In genomic region chr1:224183591-224184312, GRCh38 we compare ENCODE assay signal across 1 cellular context.
TF ChIP-seq lines count a peak whose summit lies in the region.

No MANE protein-coding gene starts in this region.

TF ChIP-seq in HEK293, 187 proteins besides CTCF, POLR2A, EP300 and RAD21 (continued from another document and continues in another):
- no peak for TF ChIP-seq ZNF544 (tag by site-specific recombination; IDR thresholded peaks at IDR 0.05)
- TF ChIP-seq YY2 (tag by site-specific recombination; IDR thresholded peaks at IDR 0.05), result peak; percentile 35; the same call in 1 of the 2 replicates
- TF ChIP-seq EGR2 (tag by site-specific recombination; IDR thresholded peaks at IDR 0.05; ENCODE audit: low read depth), result peak; percentile 70
- 0 out of 2 replicates have a peak, but pooled peaks have one; percentile 22 for TF ChIP-seq OVOL3 (tag by site-specific recombination; IDR thresholded peaks at IDR 0.05)
- no peak; the same call in 1 of the 2 replicates for TF ChIP-seq WT1 (tag by site-specific recombination; IDR thresholded peaks at IDR 0.05)
- TF ChIP-seq ZNF239 (tag by site-specific recombination; IDR thresholded peaks at IDR 0.05), result no peak
- peak; percentile 91 for TF ChIP-seq ZNF692 (tag by site-specific recombination; IDR thresholded peaks at IDR 0.05)
- TF ChIP-seq ZNF175 (tag by site-specific recombination; IDR thresholded peaks at IDR 0.05), result no peak
- TF ChIP-seq ZNF19 (tag by site-specific recombination; IDR thresholded peaks at IDR 0.05; ENCODE audit: low read depth), result no peak
- TF ChIP-seq ZNF398 (tag by site-specific recombination; IDR thresholded peaks at IDR 0.05), result 0 out of 2 replicates have a peak, but pooled peaks have one; percentile 31
- no peak for TF ChIP-seq ZNF169 (tag by site-specific recombination; IDR thresholded peaks at IDR 0.05)
- TF ChIP-seq SP3 (tag by site-specific recombination; IDR thresholded peaks at IDR 0.05), result 0 out of 2 replicates have a peak, but pooled peaks have one; percentile 14
- TF ChIP-seq ZSCAN4 (tag by site-specific recombination; IDR thresholded peaks at IDR 0.05), result no peak
- no peak for TF ChIP-seq TSHZ1 (tag by site-specific recombination; IDR thresholded peaks at IDR 0.05; ENCODE audit: borderline replicate concordance)
- TF ChIP-seq ZNF214 (tag by site-specific recombination; IDR thresholded peaks at IDR 0.05; ENCODE audit: borderline replicate concordance), result no peak
- TF ChIP-seq BCL11A (tag by site-specific recombination; IDR thresholded peaks at IDR 0.05; ENCODE audit: low read depth), result no peak
- no peak for TF ChIP-seq ZNF211 (tag by site-specific recombination; IDR thresholded peaks at IDR 0.05; ENCODE audit: low read depth)
- TF ChIP-seq HIC1 (tag by site-specific recombination; IDR thresholded peaks at IDR 0.05), result peak; percentile 99
- no peak for TF ChIP-seq SCRT2 (tag by site-specific recombination; IDR thresholded peaks at IDR 0.05)
- no peak for TF ChIP-seq ZNF221 (tag by site-specific recombination; IDR thresholded peaks at IDR 0.05; ENCODE audit: borderline replicate concordance)
- TF ChIP-seq ZNF202 (tag by site-specific recombination; IDR thresholded peaks at IDR 0.05; ENCODE audit: borderline replicate concordance), result no peak
- TF ChIP-seq ZEB2 (tag by site-specific recombination; IDR thresholded peaks at IDR 0.05), result peak; percentile 88; the same call in 1 of the 2 replicates
- peak; percentile 92 for TF ChIP-seq PATZ1 (tag by site-specific recombination; IDR thresholded peaks at IDR 0.05)
- TF ChIP-seq ZNF354C (tag by site-specific recombination; IDR thresholded peaks at IDR 0.05; ENCODE audit: borderline replicate concordance, low read depth), result no peak
- TF ChIP-seq ZBTB1 (tag by site-specific recombination; IDR thresholded peaks at IDR 0.05), result no peak
- no peak for TF ChIP-seq ZNF266 (tag by site-specific recombination; IDR thresholded peaks at IDR 0.05; ENCODE audit: low read depth)
- TF ChIP-seq ZNF561 (tag by site-specific recombination; IDR thresholded peaks at IDR 0.05; ENCODE audit: borderline replicate concordance), result peak; percentile 70; the same call in 1 of the 2 replicates
- TF ChIP-seq ZNF132 (tag by site-specific recombination; IDR thresholded peaks at IDR 0.05; ENCODE audit: borderline replicate concordance), result no peak
- TF ChIP-seq AEBP2 (tag by site-specific recombination; IDR thresholded peaks at IDR 0.05; ENCODE audit: borderline replicate concordance), result no peak
- no peak for TF ChIP-seq ZNF174 (tag by site-specific recombination; IDR thresholded peaks at IDR 0.05)
- TF ChIP-seq ZNF843 (tag by site-specific recombination; IDR thresholded peaks at IDR 0.05), result no peak; the same call in 1 of the 2 replicates
- no peak for TF ChIP-seq ZNF549 (tag by site-specific recombination; IDR thresholded peaks at IDR 0.05)
- 0 out of 2 replicates have a peak, but pooled peaks have one; percentile 46 for TF ChIP-seq ZNF324 (tag by site-specific recombination; IDR thresholded peaks at IDR 0.05)
- TF ChIP-seq ZNF426 (tag by site-specific recombination; IDR thresholded peaks at IDR 0.05), result no peak
- TF ChIP-seq ZNF404 (tag by site-specific recombination; IDR thresholded peaks at IDR 0.05), result no peak
- TF ChIP-seq ZNF37A (tag by site-specific recombination; IDR thresholded peaks at IDR 0.05), result no peak
- TF ChIP-seq ZNF664 (tag by site-specific recombination; IDR thresholded peaks at IDR 0.05), result no peak
- no peak for TF ChIP-seq ZNF654 (tag by site-specific recombination; IDR thresholded peaks at IDR 0.05; ENCODE audit: low read depth)
- TF ChIP-seq ZSCAN30 (tag by site-specific recombination; IDR thresholded peaks at IDR 0.05), result peak; percentile 51; the same call in 1 of the 2 replicates
- TF ChIP-seq ZSCAN23 (tag by site-specific recombination; IDR thresholded peaks at IDR 0.05), result no peak
- no peak for TF ChIP-seq GFI1B (tag by site-specific recombination; IDR thresholded peaks at IDR 0.05)
- no peak for TF ChIP-seq ZNF670 (tag by site-specific recombination; IDR thresholded peaks at IDR 0.05; ENCODE audit: low read depth)
- no peak for TF ChIP-seq ZNF16 (tag by site-specific recombination; IDR thresholded peaks at IDR 0.05; ENCODE audit: low read depth)
- peak; percentile 68 for TF ChIP-seq ZBTB48 (tag by site-specific recombination; IDR thresholded peaks at IDR 0.05)
- no peak for TF ChIP-seq ZSCAN18 (tag by site-specific recombination; IDR thresholded peaks at IDR 0.05)
- TF ChIP-seq TRIM28 (IDR thresholded peaks at IDR 0.05; ENCODE audit: borderline replicate concordance, low read length), result no peak
- TF ChIP-seq ZNF658 (tag by site-specific recombination; IDR thresholded peaks at IDR 0.05), result no peak
- TF ChIP-seq ZNF26 (tag by site-specific recombination; IDR thresholded peaks at IDR 0.05), result no peak
- no peak for TF ChIP-seq SALL2 (tag by site-specific recombination; IDR thresholded peaks at IDR 0.05; ENCODE audit: borderline replicate concordance)
- peak; percentile 63 for TF ChIP-seq ZNF366 (tag by site-specific recombination; conservative IDR thresholded peaks at IDR 0.05)
- TF ChIP-seq ZNF501 (tag by site-specific recombination; IDR thresholded peaks at IDR 0.05), result peak; percentile 94
